ENCODE assay signal across 1 cellular context in genomic region chr2:213284105-213285090, GRCh38.
A peak's percentile ranks its signal among the peaks of the same experiment; 100 is the strongest.
TF ChIP-seq lines count a peak whose summit lies in the region.

TSS of gene SPAG16 (plus strand) at chr2:213284464.

TF ChIP-seq in HepG2, 621 proteins besides CTCF, POLR2A, EP300 and RAD21 (continued from another document and continues in another):
- TF ChIP-seq USF2 (IDR thresholded peaks at IDR 0.05; ENCODE audit: low read depth, low read length) (no peak), USF2 (CRISPR knock-in tag; IDR thresholded peaks at IDR 0.05; ENCODE audit: borderline replicate concordance) (no peak), ZNF253 (CRISPR knock-in tag; IDR thresholded peaks at IDR 0.05; ENCODE audit: borderline replicate concordance) (0 out of 2 replicates have a peak, but pooled peaks have one; percentile 46), ZNF550 (CRISPR knock-in tag; IDR thresholded peaks at IDR 0.05; ENCODE audit: borderline replicate concordance) (peak; percentile 78; the same call in 1 of the 2 replicates), SALL2 (CRISPR knock-in tag; IDR thresholded peaks at IDR 0.05) (peak; percentile 98), ZNF441 (CRISPR knock-in tag; IDR thresholded peaks at IDR 0.05; ENCODE audit: borderline replicate concordance) (peak; percentile 25; the same call in 1 of the 2 replicates), MTA1 (CRISPR knock-in tag; IDR thresholded peaks at IDR 0.05; ENCODE audit: borderline replicate concordance) (peak; percentile 91; the same call in 1 of the 2 replicates), ZNF552 (CRISPR knock-in tag; IDR thresholded peaks at IDR 0.05; ENCODE audit: borderline replicate concordance) (peak; percentile 71; the same call in 1 of the 2 replicates), ARNTL (CRISPR knock-in tag; IDR thresholded peaks at IDR 0.05) (0 out of 2 replicates have a peak, but pooled peaks have one; percentile 47), TFDP2 (CRISPR knock-in tag; IDR thresholded peaks at IDR 0.05) (peak; percentile 92), ZNF567 (CRISPR knock-in tag; IDR thresholded peaks at IDR 0.05; ENCODE audit: borderline replicate concordance) (peak; percentile 93), ZBTB7B (CRISPR knock-in tag; IDR thresholded peaks at IDR 0.05) (peak; percentile 51; the same call in 1 of the 2 replicates), ZNF724P (CRISPR knock-in tag; IDR thresholded peaks at IDR 0.05; ENCODE audit: borderline replicate concordance) (peak; percentile 62; the same call in 1 of the 2 replicates), KDM2A (CRISPR knock-in tag; IDR thresholded peaks at IDR 0.05; ENCODE audit: borderline replicate concordance, low read depth) (peak; percentile 98), ZUFSP (CRISPR knock-in tag; IDR thresholded peaks at IDR 0.05; ENCODE audit: borderline replicate concordance) (no peak), NONO (IDR thresholded peaks at IDR 0.05) (no peak), NONO (CRISPR knock-in tag; conservative IDR thresholded peaks at IDR 0.05) (peak; percentile 99), GZF1 (CRISPR knock-in tag; IDR thresholded peaks at IDR 0.05) (peak; percentile 55; the same call in 1 of the 2 replicates), ZNF619 (CRISPR knock-in tag; IDR thresholded peaks at IDR 0.05) (peak; percentile 94; the same call in 1 of the 2 replicates), ZNF235 (CRISPR knock-in tag; IDR thresholded peaks at IDR 0.05; ENCODE audit: borderline replicate concordance) (peak; percentile 69; the same call in 1 of the 2 replicates), ZNF614 (CRISPR knock-in tag; IDR thresholded peaks at IDR 0.05; ENCODE audit: borderline replicate concordance) (peak; percentile 95), ZNF644 (CRISPR knock-in tag; IDR thresholded peaks at IDR 0.05; ENCODE audit: low read depth) (peak; percentile 50; the same call in 1 of the 2 replicates), CREB1 (IDR thresholded peaks at IDR 0.05) (peak; percentile 78), CREB1 (CRISPR knock-in tag; IDR thresholded peaks at IDR 0.05) (peak; percentile 66), MEIS1 (CRISPR knock-in tag; IDR thresholded peaks at IDR 0.05; ENCODE audit: borderline replicate concordance) (no peak; the same call in 1 of the 2 replicates), ZKSCAN1 (IDR thresholded peaks at IDR 0.05; ENCODE audit: low read length) (no peak), HOXD1 (CRISPR knock-in tag; IDR thresholded peaks at IDR 0.05) (peak; percentile 69), HNRNPK (IDR thresholded peaks at IDR 0.05; ENCODE audit: low read depth, low read length, poor library complexity, severe bottlenecking) (no peak), ZMYM3 (CRISPR knock-in tag; IDR thresholded peaks at IDR 0.05) (peak; percentile 71; the same call in 1 of the 2 replicates), ZZZ3 (CRISPR knock-in tag; IDR thresholded peaks at IDR 0.05; ENCODE audit: borderline replicate concordance) (peak; percentile 42; the same call in 1 of the 2 replicates), HOXA9 (CRISPR knock-in tag; IDR thresholded peaks at IDR 0.05; ENCODE audit: borderline replicate concordance) (no peak), ELF4 (CRISPR knock-in tag; IDR thresholded peaks at IDR 0.05; ENCODE audit: borderline replicate concordance) (peak; percentile 15; the same call in 1 of the 2 replicates), ZNF180 (CRISPR knock-in tag; IDR thresholded peaks at IDR 0.05; ENCODE audit: borderline replicate concordance, low read depth) (no peak), ZFP1 (CRISPR knock-in tag; IDR thresholded peaks at IDR 0.05) (0 out of 2 replicates have a peak, but pooled peaks have one; percentile 79), GTF3A (CRISPR knock-in tag; conservative IDR thresholded peaks at IDR 0.05) (0 out of 2 replicates have a peak, but pooled peaks have one; percentile 62), SRY (CRISPR knock-in tag; IDR thresholded peaks at IDR 0.05) (peak; percentile 69), GABPB1 (CRISPR knock-in tag; IDR thresholded peaks at IDR 0.05) (peak; percentile 88), JARID2 (CRISPR knock-in tag; IDR thresholded peaks at IDR 0.05; ENCODE audit: insufficient replicate concordance) (peak; percentile 96), RERE (CRISPR knock-in tag; IDR thresholded peaks at IDR 0.05; ENCODE audit: low read depth) (0 out of 2 replicates have a peak, but pooled peaks have one; percentile 61), NFE2L1 (CRISPR knock-in tag; IDR thresholded peaks at IDR 0.05; ENCODE audit: borderline replicate concordance) (peak; percentile 84; the same call in 1 of the 2 replicates), ZNF576 (CRISPR knock-in tag; IDR thresholded peaks at IDR 0.05) (peak; percentile 82; the same call in 1 of the 2 replicates), IKZF1 (IDR thresholded peaks at IDR 0.05) (no peak), MXD1 (CRISPR knock-in tag; IDR thresholded peaks at IDR 0.05) (peak; percentile 89), ZNF891 (CRISPR knock-in tag; IDR thresholded peaks at IDR 0.05) (peak; percentile 91; the same call in 1 of the 2 replicates)
- TF ChIP-seq, protein P1, sequence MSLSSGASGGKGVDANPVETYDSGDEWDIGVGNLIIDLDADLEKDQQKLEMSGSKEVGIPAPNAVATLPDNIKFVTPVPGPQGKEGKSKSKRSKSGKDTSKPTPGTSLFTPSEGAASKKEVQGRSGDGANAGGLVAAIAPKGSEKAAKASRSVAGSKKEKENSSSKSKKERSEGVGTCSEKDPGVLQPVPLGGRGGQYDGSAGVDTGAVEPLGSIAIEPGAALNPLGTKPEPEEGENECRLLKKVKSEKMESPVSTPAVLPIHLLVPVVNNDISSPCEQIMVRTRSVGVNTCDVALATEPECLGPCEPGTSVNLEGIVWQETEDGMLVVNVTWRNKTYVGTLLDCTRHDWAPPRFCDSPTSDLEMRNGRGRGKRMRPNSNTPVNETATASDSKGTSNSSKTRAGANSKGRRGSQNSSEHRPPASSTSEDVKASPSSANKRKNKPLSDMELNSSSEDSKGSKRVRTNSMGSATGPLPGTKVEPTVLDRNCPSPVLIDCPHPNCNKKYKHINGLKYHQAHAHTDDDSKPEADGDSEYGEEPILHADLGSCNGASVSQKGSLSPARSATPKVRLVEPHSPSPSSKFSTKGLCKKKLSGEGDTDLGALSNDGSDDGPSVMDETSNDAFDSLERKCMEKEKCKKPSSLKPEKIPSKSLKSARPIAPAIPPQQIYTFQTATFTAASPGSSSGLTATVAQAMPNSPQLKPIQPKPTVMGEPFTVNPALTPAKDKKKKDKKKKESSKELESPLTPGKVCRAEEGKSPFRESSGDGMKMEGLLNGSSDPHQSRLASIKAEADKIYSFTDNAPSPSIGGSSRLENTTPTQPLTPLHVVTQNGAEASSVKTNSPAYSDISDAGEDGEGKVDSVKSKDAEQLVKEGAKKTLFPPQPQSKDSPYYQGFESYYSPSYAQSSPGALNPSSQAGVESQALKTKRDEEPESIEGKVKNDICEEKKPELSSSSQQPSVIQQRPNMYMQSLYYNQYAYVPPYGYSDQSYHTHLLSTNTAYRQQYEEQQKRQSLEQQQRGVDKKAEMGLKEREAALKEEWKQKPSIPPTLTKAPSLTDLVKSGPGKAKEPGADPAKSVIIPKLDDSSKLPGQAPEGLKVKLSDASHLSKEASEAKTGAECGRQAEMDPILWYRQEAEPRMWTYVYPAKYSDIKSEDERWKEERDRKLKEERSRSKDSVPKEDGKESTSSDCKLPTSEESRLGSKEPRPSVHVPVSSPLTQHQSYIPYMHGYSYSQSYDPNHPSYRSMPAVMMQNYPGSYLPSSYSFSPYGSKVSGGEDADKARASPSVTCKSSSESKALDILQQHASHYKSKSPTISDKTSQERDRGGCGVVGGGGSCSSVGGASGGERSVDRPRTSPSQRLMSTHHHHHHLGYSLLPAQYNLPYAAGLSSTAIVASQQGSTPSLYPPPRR (CRISPR knock-in tag; IDR thresholded peaks at IDR 0.05; ENCODE audit: borderline replicate concordance): peak; percentile 29; the same call in 1 of the 2 replicates
- TF ChIP-seq, protein P2, sequence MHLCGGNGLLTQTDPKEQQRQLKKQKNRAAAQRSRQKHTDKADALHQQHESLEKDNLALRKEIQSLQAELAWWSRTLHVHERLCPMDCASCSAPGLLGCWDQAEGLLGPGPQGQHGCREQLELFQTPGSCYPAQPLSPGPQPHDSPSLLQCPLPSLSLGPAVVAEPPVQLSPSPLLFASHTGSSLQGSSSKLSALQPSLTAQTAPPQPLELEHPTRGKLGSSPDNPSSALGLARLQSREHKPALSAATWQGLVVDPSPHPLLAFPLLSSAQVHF (CRISPR knock-in tag; IDR thresholded peaks at IDR 0.05): peak; percentile 71; the same call in 1 of the 2 replicates
